In the genomic region with DNA sequence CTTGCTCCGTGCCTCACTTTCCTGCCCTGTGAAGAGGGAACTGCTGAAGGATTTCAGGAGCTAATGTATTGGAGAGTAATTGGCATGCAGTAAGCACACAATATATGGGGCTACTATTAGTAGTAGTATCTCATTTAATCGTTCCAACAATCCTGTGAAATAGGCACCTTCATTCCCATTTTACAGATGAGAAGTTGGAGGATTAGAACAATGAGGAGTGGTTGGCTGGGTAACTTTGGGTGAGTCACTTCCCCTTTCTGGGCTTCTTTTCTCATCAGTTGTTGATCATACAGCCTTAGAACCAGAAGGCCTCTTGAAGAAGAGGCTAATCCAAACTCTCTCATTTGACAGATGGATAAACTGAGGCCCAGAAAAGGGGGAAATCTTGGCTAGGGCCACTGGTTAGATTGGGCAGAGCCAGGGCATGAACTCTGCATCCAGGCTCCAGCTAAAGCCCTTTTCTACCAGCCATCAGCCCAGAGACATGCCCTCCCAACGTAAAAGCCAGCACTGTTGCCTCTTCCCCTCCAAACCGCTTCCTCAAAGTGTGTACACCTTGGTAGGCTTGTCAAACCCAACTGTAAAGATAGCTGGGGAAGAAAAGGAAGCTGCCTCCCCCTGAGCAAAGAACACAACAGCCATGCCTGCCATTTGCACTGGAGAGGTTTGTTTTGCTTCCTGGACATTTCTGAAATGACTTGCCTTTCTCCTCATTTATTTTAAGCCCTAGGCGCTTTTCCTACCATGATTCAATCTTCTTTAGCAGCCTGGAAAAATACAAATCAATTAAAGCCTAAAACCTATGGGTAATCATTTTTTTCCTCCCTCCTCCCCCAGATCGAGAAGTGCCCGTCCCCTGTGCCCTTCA, we compare ENCODE assay signal across 8 cellular contexts. TPM values are rescaled to one million over a fixed set of nuclear protein-coding genes. Genes with fewer than 3 reads are reported as not detected.
DNase-seq lines count a peak whose midpoint lies in the region; ATAC-seq and TF ChIP-seq lines count a peak whose summit lies in the region.

No MANE protein-coding gene starts in this region.

- H3K4me3 ChIP-seq in endodermal cell (ENCODE audit: low read length) (peak overlapping the region; percentile 93), mucosa of descending colon (no peak overlapping the region)

- H3K4me3 Mint-ChIP-seq in endodermal cell = peak overlapping the region; percentile 75

- peaks cover 32% of the 10 kb centered on the region for H3K27me3 Mint-ChIP-seq in endodermal cell (ENCODE audit: insufficient read depth)

- H3K4me1 Mint-ChIP-seq in endodermal cell = no peaks in the 10 kb centered on the region

- no peak for TF ChIP-seq CTCF in endodermal cell (conservative IDR thresholded peaks at IDR 0.05)
- no peak for TF ChIP-seq CTCF in mucosa of descending colon (IDR thresholded peaks at IDR 0.05)

- DNase-seq in GDM1 (lab: John Stamatoyannopoulos, UW) = peak; percentile 57
- DNase-seq in NOMO-1 (lab: John Stamatoyannopoulos, UW; ENCODE audit: unreplicated experiment in 2 of 2) = peak; percentile 9 to 10
- no peak for DNase-seq in endodermal cell
- DNase-seq in renal cortical epithelial cell (ENCODE audit: low read depth) = peak; percentile 25
- DNase-seq in mucosa of descending colon = no peak
- DNase-seq in cerebellum (ENCODE audit: low spot score) = no peak
- DNase-seq in stimulated activated CD4-positive, alpha-beta T cell treated with anti-CD3 and anti-CD28 coated beads, Interleukin-15, amount 100 ng/mL, for 24 hours = no peak

- H3K36me3 ChIP-seq in endodermal cell (ENCODE audit: control insufficient read depth, insufficient read depth, low read length) (no peaks in the 10 kb centered on the region), mucosa of descending colon (ENCODE audit: low read depth) (no peaks in the 10 kb centered on the region)

- H3K36me3 Mint-ChIP-seq in endodermal cell (ENCODE audit: low read depth) = no peaks in the 10 kb centered on the region

- peaks cover 24% of the 10 kb centered on the region for H3K27me3 ChIP-seq in endodermal cell (ENCODE audit: control insufficient read depth, insufficient read depth, low read length, poor library complexity, severe bottlenecking)

- H3K9me3 Mint-ChIP-seq in endodermal cell = no peaks in the 10 kb centered on the region

- H3K4me1 ChIP-seq in endodermal cell (ENCODE audit: control insufficient read depth, insufficient read depth, low read length) = no peaks in the 10 kb centered on the region
- H3K4me1 ChIP-seq in mucosa of descending colon (ENCODE audit: low read depth) = peaks cover 5% of the 10 kb centered on the region

- ATAC-seq in HG02763 (IDR thresholded peaks at IDR 0.05; ENCODE audit: unreplicated experiment) (no peak), mucosa of descending colon (no peak)

- 88 to 92% methylated on average over 5 to 7 of the region's 7 CpGs for whole genome bisulfite sequencing in endodermal cell (ENCODE audit: insufficient coverage in 1 of 2, insufficient read length in 1 of 2), 2 experiments

- H3K9me3 ChIP-seq in endodermal cell (ENCODE audit: control insufficient read depth, low read length) (no peaks in the 10 kb centered on the region), mucosa of descending colon (no peaks in the 10 kb centered on the region)

- no peak overlapping the region for H3K27ac Mint-ChIP-seq in endodermal cell

- intact Hi-C loops in mucosa of descending colon (cut with DNase I, micrococcal nuclease) = no loop called here

- no peak overlapping the region for H3K27ac ChIP-seq in endodermal cell (ENCODE audit: low read depth, low read length)

- no peak overlapping the region for H3K9ac ChIP-seq in endodermal cell (ENCODE audit: extremely low read depth, low read length, poor library complexity, severe bottlenecking)

RNA-seq across cellular contexts. Expression of a gene that starts 1.0 kb away (rescaled TPM):
- total RNA-seq in endodermal cell (1 to 10 TPM; 3.1 to 3.4 TPM), renal cortical epithelial cell (0.52 and 6.5 TPM in 2 replicates), mucosa of descending colon (1 to 10 TPM; 1.6 to 6.9 (median 2.5) TPM), cerebellum (3.1 TPM)
- 6.0 TPM for polyA plus RNA-seq in endodermal cell (2013, experiment 1 of 2)
- polyA plus RNA-seq in endodermal cell (2013, experiment 2 of 2) = 6.4 TPM

RNA-seq across cellular contexts. Expression of a gene that starts 1.6 kb away (rescaled TPM):
- 1 to 10 TPM; 1.3 to 2.6 TPM for total RNA-seq in endodermal cell
- polyA plus RNA-seq in endodermal cell (2013, experiment 1 of 2) = 2.2 TPM
- 1.5 TPM for polyA plus RNA-seq in endodermal cell (2013, experiment 2 of 2)
- 2.3 TPM in 1 of 2 replicates, not detected in the other for total RNA-seq in renal cortical epithelial cell
- 1 to 10 TPM in 1 of 3 donors, under 1 TPM in 1, not detected in 1; 0.96 to 2.0 TPM for total RNA-seq in mucosa of descending colon
- total RNA-seq in cerebellum = 1.3 TPM

Comparison
In these comparisons a context has a peak if more than half of its experiments do, and no peak if none do; other contexts are left out.
1. DNase-seq: peak in GDM1 (single experiment), NOMO-1 (2 of 2) and renal cortical epithelial cell (single experiment); none in endodermal cell (single experiment), mucosa of descending colon (0 of 3), cerebellum (single experiment) and stimulated activated CD4-positive, alpha-beta T cell treated with anti-CD3 and anti-CD28 coated beads, Interleukin-15, amount 100 ng/mL, for 24 hours (single experiment).